In genomic region chr1:85692730-85693314, GRCh38 we compare ENCODE assay signal across 7 cellular contexts. TPM values are rescaled to one million over a fixed set of nuclear protein-coding genes. Genes with fewer than 3 reads are reported as not detected.
DNase-seq lines count a peak whose midpoint lies in the region; ATAC-seq, FAIRE-seq and TF ChIP-seq lines count a peak whose summit lies in the region.

No MANE protein-coding gene starts in this region.

- TF ChIP-seq CTCF in GM10266 (IDR thresholded peaks at IDR 0.05; ENCODE audit: control insufficient read depth, insufficient read depth, low read depth, missing control alignments) (peak; percentile 33), endothelial cell of umbilical vein (IDR thresholded peaks at IDR 0.05; ENCODE audit: extremely low read depth in 1 of 2, insufficient read depth in 1 of 2, low read depth in 1 of 2, low read length in 2 of 2) (peak; percentile 22 to 26)

- dilution Hi-C loops in endothelial cell of umbilical vein (cut with MboI; ENCODE audit: extremely low pct_ligation_motif_present, low sequenced_read_pairs), result loop anchor here (25.0 kb wide), 1 partner anchor 381 kb away; no protein-coding TSS in a partner anchor

- TF ChIP-seq POLR2A in endothelial cell of umbilical vein (IDR thresholded peaks at IDR 0.05; ENCODE audit: low read depth, low read length), result no peak

- peaks cover 0 to 2% of the 10 kb centered on the region in 2 experiments for H3K36me3 ChIP-seq in endothelial cell of umbilical vein (ENCODE audit: control insufficient read depth in 2 of 2, extremely low read depth in 1 of 2, insufficient read depth in 2 of 2, low read length in 2 of 2)

- H3K9me3 ChIP-seq in endothelial cell of umbilical vein (replicated peaks; ENCODE audit: control insufficient read depth, insufficient read depth, low read length), result no peaks in the 10 kb centered on the region

- ATAC-seq in sciatic nerve (peak; percentile 52), GM18873 (IDR thresholded peaks at IDR 0.05; ENCODE audit: low FRiP score, unreplicated experiment) (no peak), HG02885 (IDR thresholded peaks at IDR 0.05; ENCODE audit: poor library complexity, unreplicated experiment) (no peak)

- H3K27ac ChIP-seq in endothelial cell of umbilical vein (ENCODE audit: insufficient read depth, low read depth, low read length), result peak overlapping the region; percentile 38

- H2AFZ ChIP-seq in endothelial cell of umbilical vein (ENCODE audit: low read depth, low read length), result no peak overlapping the region

- H3K4me1 ChIP-seq in endothelial cell of umbilical vein (ENCODE audit: control insufficient read depth, extremely low read depth, insufficient read depth, low read length), result peaks cover 7% of the 10 kb centered on the region

- no TSS peak for BruUV-seq in endothelial cell of umbilical vein (replicated peaks; lab: Mats Ljungman, UMichigan)

- CTCF ChIA-PET in endothelial cell of umbilical vein (lab: Charles Lee), result interaction anchor here (0.6 to 5.5 kb wide), 76 partner anchors 9 to 748 kb away, joined by 3 to 191 read pairs (median 6); partner anchors contain the start of genes BCL10, C1orf52, CCN1 and DDAH1
- CTCF ChIA-PET in HEK293T (lab: Yijun Ruan, JAX), result interaction anchor here (0.6 to 1.9 kb wide), 12 partner anchors 8 to 387 kb away, joined by 3 to 7 read pairs (median 3); no protein-coding TSS in a partner anchor

- H3K9me1 ChIP-seq in endothelial cell of umbilical vein (replicated peaks; ENCODE audit: control insufficient read depth, extremely low read depth, insufficient read depth, low read length), result peaks cover 4% of the 10 kb centered on the region

- H4K20me1 ChIP-seq in endothelial cell of umbilical vein (replicated peaks; ENCODE audit: control insufficient read depth, extremely low read depth, insufficient read depth, low read length), result no peaks in the 10 kb centered on the region

- peak overlapping the region; percentile 6 for H3K9ac ChIP-seq in endothelial cell of umbilical vein (replicated peaks; ENCODE audit: extremely low read depth, insufficient read depth, low read length)

- POLR2A ChIA-PET in endothelial cell of umbilical vein (lab: Charles Lee), result interaction anchor here (0.5 to 3.9 kb wide), 4 partner anchors 25 to 435 kb away, joined by 3 to 66 read pairs (median 4); no protein-coding TSS in a partner anchor
- POLR2A ChIA-PET in HEK293T (lab: Yijun Ruan, JAX), result interaction anchor here (2.5 to 2.6 kb wide), 2 partner anchors 15 to 112 kb away, joined by 11 to 16 read pairs; partner anchors contain the start of genes CCN1 and ZNHIT6

- no peak for DNase-seq in GM10266 (ENCODE audit: extremely low spot score)
- peak; percentile 30 for DNase-seq in NCI-H446 treated with DMSO at 0.1 percent for 48 hours (lab: John Stamatoyannopoulos, UW)
- peak; percentile 60 for DNase-seq in endothelial cell of umbilical vein (ENCODE audit: low read depth, low spot score)
- no peak for DNase-seq in sciatic nerve (ENCODE audit: low spot score)
- DNase-seq in HEK293T (ENCODE audit: extremely low spot score), result no peak

- peak; percentile 64 for FAIRE-seq in endothelial cell of umbilical vein (lab: Jason Lieb, UNC)

- no peak overlapping the region for H3K4me2 ChIP-seq in endothelial cell of umbilical vein (ENCODE audit: insufficient read depth, low read length)

- no peaks in the 10 kb centered on the region for H3K27me3 ChIP-seq in endothelial cell of umbilical vein (ENCODE audit: control insufficient read depth in 2 of 2, insufficient read depth in 2 of 2, low read length in 2 of 2)

- H3K4me3 ChIP-seq in endothelial cell of umbilical vein (replicated peaks in 1 of 3; ENCODE audit: insufficient read depth in 1 of 3, low read depth in 1 of 3, low read length in 3 of 3), result no peak overlapping the region

- intact Hi-C loops in endothelial cell of umbilical vein (cut with micrococcal nuclease), result loop anchor here (1.0 to 10.0 kb wide), 9 partner anchors 80 to 586 kb away; no protein-coding TSS in a partner anchor
- intact Hi-C loops in sciatic nerve (cut with DNase I), result loop anchor here (2.0 kb wide), 1 partner anchor 384 kb away; no protein-coding TSS in a partner anchor

- H3K79me2 ChIP-seq in endothelial cell of umbilical vein (ENCODE audit: control insufficient read depth, insufficient read depth, low read length), result peaks cover 21% of the 10 kb centered on the region

TF ChIP-seq in endothelial cell of umbilical vein, 7 proteins besides CTCF, POLR2A, EP300 and RAD21:
- no peak for TF ChIP-seq EZH2 (IDR thresholded peaks at IDR 0.05; ENCODE audit: borderline replicate concordance, low read depth, low read length, severe bottlenecking)
- TF ChIP-seq GATA2 (IDR thresholded peaks at IDR 0.05; ENCODE audit: insufficient read depth, insufficient read length, low read depth, low read length), result no peak
- no peak for TF ChIP-seq FOS (IDR thresholded peaks at IDR 0.05; ENCODE audit: borderline replicate concordance, insufficient read depth, low read length)
- TF ChIP-seq MYC (IDR thresholded peaks at IDR 0.05; ENCODE audit: low read depth, low read length), result no peak
- no peak for TF ChIP-seq POLR2AphosphoS5 (IDR thresholded peaks at IDR 0.05; ENCODE audit: insufficient read depth, low read depth, low read length)
- TF ChIP-seq, protein P1, sequence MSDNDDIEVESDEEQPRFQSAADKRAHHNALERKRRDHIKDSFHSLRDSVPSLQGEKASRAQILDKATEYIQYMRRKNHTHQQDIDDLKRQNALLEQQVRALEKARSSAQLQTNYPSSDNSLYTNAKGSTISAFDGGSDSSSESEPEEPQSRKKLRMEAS (IDR thresholded peaks at IDR 0.05; ENCODE audit: insufficient read depth, insufficient read length), result no peak
- TF ChIP-seq JUN (IDR thresholded peaks at IDR 0.05; ENCODE audit: borderline replicate concordance, insufficient read depth, insufficient read length, low read depth), result no peak
TF ChIP-seq in endothelial cell of umbilical vein: peak in this region for 0.

TF ChIP-seq in HEK293T, 16 proteins besides CTCF, POLR2A, EP300 and RAD21:
- TF ChIP-seq BHLHE40 (IDR thresholded peaks at IDR 0.05; ENCODE audit: borderline replicate concordance) (no peak), TARDBP (IDR thresholded peaks at IDR 0.05) (no peak), L3MBTL2 (conservative IDR thresholded peaks at IDR 0.05) (no peak), FOXA1 (IDR thresholded peaks at IDR 0.05) (no peak), SUZ12 (IDR thresholded peaks at IDR 0.05) (no peak), FOXM1 (IDR thresholded peaks at IDR 0.05; ENCODE audit: borderline replicate concordance) (no peak), ARNT (IDR thresholded peaks at IDR 0.05) (no peak), ELF4 (IDR thresholded peaks at IDR 0.05) (no peak), HDGF (IDR thresholded peaks at IDR 0.05; ENCODE audit: borderline replicate concordance) (no peak), SP1 (IDR thresholded peaks at IDR 0.05) (no peak), CTBP1 (IDR thresholded peaks at IDR 0.05; ENCODE audit: borderline replicate concordance) (no peak), ZNF384 (IDR thresholded peaks at IDR 0.05) (no peak), FOXK2 (IDR thresholded peaks at IDR 0.05) (no peak), NFRKB (IDR thresholded peaks at IDR 0.05) (no peak), LEF1 (IDR thresholded peaks at IDR 0.05; ENCODE audit: borderline replicate concordance) (no peak)
- TF ChIP-seq, protein P2, sequence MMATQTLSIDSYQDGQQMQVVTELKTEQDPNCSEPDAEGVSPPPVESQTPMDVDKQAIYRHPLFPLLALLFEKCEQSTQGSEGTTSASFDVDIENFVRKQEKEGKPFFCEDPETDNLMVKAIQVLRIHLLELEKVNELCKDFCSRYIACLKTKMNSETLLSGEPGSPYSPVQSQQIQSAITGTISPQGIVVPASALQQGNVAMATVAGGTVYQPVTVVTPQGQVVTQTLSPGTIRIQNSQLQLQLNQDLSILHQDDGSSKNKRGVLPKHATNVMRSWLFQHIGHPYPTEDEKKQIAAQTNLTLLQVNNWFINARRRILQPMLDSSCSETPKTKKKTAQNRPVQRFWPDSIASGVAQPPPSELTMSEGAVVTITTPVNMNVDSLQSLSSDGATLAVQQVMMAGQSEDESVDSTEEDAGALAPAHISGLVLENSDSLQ (IDR thresholded peaks at IDR 0.05), result no peak

RNA-seq across cellular contexts. Expression of gene ZNHIT6, which starts 15.4 kb away (rescaled TPM):
- total RNA-seq in endothelial cell of umbilical vein (18.8 and 21.4 TPM in 2 replicates), sciatic nerve (26.3 TPM)
- 6.2 and 7.3 TPM in 2 replicates for polyA plus RNA-seq in endothelial cell of umbilical vein
- 8.6 and 8.8 TPM in 2 replicates for polyA plus RNA-seq in endothelial cell of umbilical vein (2011; cell fraction: cytosol; rRNA removed)
- 10.9 and 12.2 TPM in 2 replicates for polyA plus RNA-seq in endothelial cell of umbilical vein (2011; cell fraction: nucleus; rRNA removed)
- 16.4 and 24.6 TPM in 2 replicates for polyA plus RNA-seq in endothelial cell of umbilical vein (2012)
- polyA minus RNA-seq in endothelial cell of umbilical vein, result 10.2 and 10.5 TPM in 2 replicates
- polyA minus RNA-seq in endothelial cell of umbilical vein (2011; cell fraction: cytosol; rRNA and poly(A)+ RNA removed), result 6.5 TPM
- 8.2 and 12.0 TPM in 2 replicates for polyA minus RNA-seq in endothelial cell of umbilical vein (2011; cell fraction: nucleus; rRNA and poly(A)+ RNA removed)

Comparison
In these comparisons a context has a peak if more than half of its experiments do, and no peak if none do; other contexts are left out.
1. DNase-seq: peak in NCI-H446 treated with DMSO at 0.1 percent for 48 hours (single experiment) and endothelial cell of umbilical vein (single experiment); none in GM10266 (single experiment), sciatic nerve (single experiment) and HEK293T (single experiment).